Comparison of ENCODE assay signal across 1 cellular context in the genomic region with DNA sequence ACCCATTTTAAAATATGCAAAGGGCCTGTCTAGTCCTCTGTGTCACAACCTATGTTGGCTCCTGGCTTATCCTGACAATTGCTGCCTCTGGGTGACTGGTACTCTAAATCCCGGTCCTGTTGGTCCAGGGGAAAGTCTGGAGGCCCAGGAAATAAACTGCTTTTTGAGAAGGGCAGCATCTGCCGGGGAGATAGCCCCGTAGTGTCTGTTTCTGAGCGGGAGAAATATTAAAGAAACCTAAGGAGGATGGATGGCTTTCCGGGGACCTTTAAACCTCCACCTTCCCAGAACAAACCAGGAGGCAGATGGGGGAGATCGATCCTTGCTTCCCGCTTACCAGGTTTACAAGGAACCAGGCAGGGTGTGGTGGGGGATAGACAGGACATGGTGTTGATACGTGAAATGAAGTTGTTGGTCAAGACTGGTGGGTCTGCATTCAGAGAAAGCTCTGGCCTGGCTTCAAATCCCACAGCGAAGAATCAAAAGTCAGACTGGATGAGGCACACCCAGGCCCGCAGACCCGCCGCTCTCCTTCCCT.
TF ChIP-seq lines count a peak whose summit lies in the region.

No MANE protein-coding gene starts in this region.

TF ChIP-seq in H1, 55 proteins besides CTCF, POLR2A, EP300 and RAD21:
- TF ChIP-seq, protein P1, sequence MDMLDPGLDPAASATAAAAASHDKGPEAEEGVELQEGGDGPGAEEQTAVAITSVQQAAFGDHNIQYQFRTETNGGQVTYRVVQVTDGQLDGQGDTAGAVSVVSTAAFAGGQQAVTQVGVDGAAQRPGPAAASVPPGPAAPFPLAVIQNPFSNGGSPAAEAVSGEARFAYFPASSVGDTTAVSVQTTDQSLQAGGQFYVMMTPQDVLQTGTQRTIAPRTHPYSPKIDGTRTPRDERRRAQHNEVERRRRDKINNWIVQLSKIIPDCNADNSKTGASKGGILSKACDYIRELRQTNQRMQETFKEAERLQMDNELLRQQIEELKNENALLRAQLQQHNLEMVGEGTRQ (IDR thresholded peaks at IDR 0.05; ENCODE audit: low read length): no peak
